ENCODE assay signal across 16 cellular contexts in genomic region chr14:100127853-100128455, GRCh38.
"Had no signal": no experiment of that assay in that cellular context is flagged by ENCODE, and none has a peak within 500 bp of the region (broad histone marks: within the 10 kb centered on the region; RNA-seq: fewer than 3 reads in every experiment).

No MANE protein-coding gene starts in this region.

- H3K27me3 ChIP-seq: body of pancreas, colonic mucosa, heart left ventricle, ovary, tibial nerve had no signal

- ATAC-seq: activated CD4-positive, CD25-positive, alpha-beta regulatory T cell treated with anti-CD3 and anti-CD28 coated beads, Interleukin-2, amount 50 U/mL, for 24 hours; body of pancreas; SK-N-SH treated with all-trans-retinoic acid at 6 μM for 48 hours; stimulated activated naive CD8-positive, alpha-beta T cell treated with anti-CD3 and anti-CD28 coated beads, Interleukin-15, Interleukin-2, amounts not matched to agents 100 U/mL and 50 U/mL, for 24 hours; T-cell had no signal

- H3K36me3 ChIP-seq: colonic mucosa, ovary had no signal

- H3K9me3 ChIP-seq: body of pancreas, colonic mucosa, heart left ventricle, ovary, psoas muscle, tibial nerve had no signal

- H3K4me3 Mint-ChIP-seq: T-cell had no signal

- H3K4me3 ChIP-seq: body of pancreas, colonic mucosa, heart left ventricle, lung, ovary, psoas muscle, tibial nerve had no signal

- H3K9me3 Mint-ChIP-seq: T-cell had no signal

- DNase-seq: activated naive CD4-positive, alpha-beta T cell treated with anti-CD3 and anti-CD28 coated beads, Interleukin-2, amount 50 U/mL, for 16 hours; body of pancreas; central memory CD4-positive, alpha-beta T cell; colonic mucosa; heart left ventricle; kidney; midbrain; ovary; stimulated activated CD4-positive, alpha-beta T cell treated with anti-CD3 and anti-CD28 coated beads, Interleukin-2, amount 100 ng/mL, for 24 hours; stimulated activated naive CD8-positive, alpha-beta T cell treated with anti-CD3 and anti-CD28 coated beads, Interleukin-15, Interleukin-2, amounts not matched to agents 100 U/mL and 50 U/mL, for 24 hours; T-cell had no signal

- H3K27ac ChIP-seq: colonic mucosa, ovary, psoas muscle had no signal

- H3K27me3 Mint-ChIP-seq: T-cell had no signal
